In genomic region chr17:64985905-64986720, GRCh38 we compare ENCODE assay signal across 8 cellular contexts.
A peak's percentile ranks its signal among the peaks of the same experiment; 100 is the strongest.
DNase-seq lines count a peak whose midpoint lies in the region; ATAC-seq and TF ChIP-seq lines count a peak whose summit lies in the region.
"Not testable (repeated sequence)": the region's sequence is repeated elsewhere in the genome, so short reads cannot be mapped to it uniquely, and the experiment has no call there.

No MANE protein-coding gene starts in this region.

- peak; percentile 77 for DNase-seq in T-helper 2 cell treated with Interferon-gamma antibody and Interleukin-4, amounts not matched to agents 5 μg/mL and 100 μg/mL, for 36 hours (ENCODE audit: low spot score)
- DNase-seq in activated effector memory CD4-positive, alpha-beta T cell treated with anti-CD3 and anti-CD28 coated beads, Interleukin-2, amount 50 U/mL, for 16 hours: peak; percentile 84
- DNase-seq in heart right ventricle: peak in 1 of 2 donors; percentile 40
- DNase-seq in transverse colon: peak; percentile 72

- peaks cover 44% of the 10 kb centered on the region for H3K4me1 Mint-ChIP-seq in T-helper 2 cell treated with Interferon-gamma antibody and Interleukin-4, amounts not matched to agents 5 μg/mL and 100 μg/mL, for 36 hours (ENCODE audit: low read depth)

- peak overlapping the region; percentile 94 for H3K27ac Mint-ChIP-seq in T-helper 2 cell treated with Interferon-gamma antibody and Interleukin-4, amounts not matched to agents 5 μg/mL and 100 μg/mL, for 36 hours

- TF ChIP-seq CTCF in heart right ventricle (IDR thresholded peaks at IDR 0.05); transverse colon (IDR thresholded peaks at IDR 0.05): not testable (repeated sequence)

- H3K4me1 ChIP-seq in heart right ventricle: peaks cover 0 to 50% (median 0%) of the 10 kb centered on the region in 9 donors
- peaks cover 11% of the 10 kb centered on the region for H3K4me1 ChIP-seq in rectal smooth muscle tissue (ENCODE audit: control insufficient read depth, insufficient read depth, low read length)
- H3K4me1 ChIP-seq in transverse colon: peaks cover 0 to 26% (median 2%) of the 10 kb centered on the region in 4 donors

- peak overlapping the region; percentile 3 for H3K9ac ChIP-seq in rectal smooth muscle tissue (ENCODE audit: low read length)

- peak; percentile 61 for TF ChIP-seq EP300 in transverse colon (IDR thresholded peaks at IDR 0.05; ENCODE audit: low read depth)

- not testable (repeated sequence) for H3K9me3 ChIP-seq in heart right ventricle, transverse colon

- peaks cover 16% of the 10 kb centered on the region for H3K36me3 Mint-ChIP-seq in T-helper 2 cell treated with Interferon-gamma antibody and Interleukin-4, amounts not matched to agents 5 μg/mL and 100 μg/mL, for 36 hours (ENCODE audit: low read depth)

- peak overlapping the region; percentile 1 to 98 (median 66) for H3K27ac ChIP-seq in heart right ventricle
- peak overlapping the region; percentile 29 for H3K27ac ChIP-seq in rectal smooth muscle tissue (ENCODE audit: low read depth, low read length)
- H3K27ac ChIP-seq in transverse colon: peak overlapping the region; percentile 80 to 86 (median 82)

- H3K4me3 ChIP-seq in heart right ventricle (peak overlapping the region in 1 of 10 donors; percentile 34), transverse colon (peak overlapping the region in 1 of 4 donors; percentile 7)
- not testable (repeated sequence) for H3K4me3 ChIP-seq in rectal smooth muscle tissue (ENCODE audit: low read length)

- not testable (repeated sequence) for H3K27me3 Mint-ChIP-seq in T-helper 2 cell treated with Interferon-gamma antibody and Interleukin-4, amounts not matched to agents 5 μg/mL and 100 μg/mL, for 36 hours (ENCODE audit: low read depth)

- TF ChIP-seq POLR2A in GM18505 (IDR thresholded peaks at IDR 0.05; ENCODE audit: borderline replicate concordance, extremely low read depth, insufficient read depth, insufficient read length) (peak; percentile 62), transverse colon (IDR thresholded peaks at IDR 0.05) (peak; percentile 58)

- H3K36me3 ChIP-seq in heart right ventricle; rectal smooth muscle tissue (ENCODE audit: control insufficient read depth, insufficient read depth, low read length); transverse colon: not testable (repeated sequence)

- WGBS in heart right ventricle, 2 donors: 57 to 61% methylated on average over 16 of the region's 16 CpGs
- WGBS in transverse colon (ENCODE audit: low coverage in 1 of 2), 2 donors: 58 to 62% methylated on average over 12 to 16 of the region's 16 CpGs

- ATAC-seq in GM18505 (IDR thresholded peaks at IDR 0.05; ENCODE audit: unreplicated experiment): peak; percentile 84
- peak; percentile 86 for ATAC-seq in GM21723 (IDR thresholded peaks at IDR 0.05; ENCODE audit: unreplicated experiment)
- ATAC-seq in HG03558 (IDR thresholded peaks at IDR 0.05; ENCODE audit: extremely low read depth, unreplicated experiment): peak; percentile 64
- ATAC-seq in heart right ventricle: peak in 7 of 8 donors; percentile 28 to 72 (median 45)

- peak overlapping the region; percentile 75 for H3K4me3 Mint-ChIP-seq in T-helper 2 cell treated with Interferon-gamma antibody and Interleukin-4, amounts not matched to agents 5 μg/mL and 100 μg/mL, for 36 hours

- in situ Hi-C loops in transverse colon (cut with MboI; ENCODE audit: low pct_ligation_motif_present in 1 of 4, low pct_unique_long_range_greater_than_20kb in 1 of 4, low sequenced_read_pairs in 3 of 4): not testable (repeated sequence)

- intact Hi-C loops in heart right ventricle (cut with DNase I): not testable (repeated sequence)
- intact Hi-C loops in transverse colon (cut with DNase I; ENCODE audit: low total_unique reads): loop anchor here (10.0 kb wide), 1 partner anchor 119 kb away; no protein-coding TSS in a partner anchor

- H3K9me3 Mint-ChIP-seq in T-helper 2 cell treated with Interferon-gamma antibody and Interleukin-4, amounts not matched to agents 5 μg/mL and 100 μg/mL, for 36 hours: peaks cover 11% of the 10 kb centered on the region

- H3K27me3 ChIP-seq in heart right ventricle; rectal smooth muscle tissue (ENCODE audit: control insufficient read depth, insufficient read depth, low read length); transverse colon: not testable (repeated sequence)

Comparison
In these comparisons a context has a peak if more than half of its experiments do, and no peak if none do; other contexts are left out.
1. H3K27ac ChIP-seq: peak in every context shown above with its lines; median percentile 82 in transverse colon; 66 in heart right ventricle; 29 in rectal smooth muscle tissue.